In the genomic region with DNA sequence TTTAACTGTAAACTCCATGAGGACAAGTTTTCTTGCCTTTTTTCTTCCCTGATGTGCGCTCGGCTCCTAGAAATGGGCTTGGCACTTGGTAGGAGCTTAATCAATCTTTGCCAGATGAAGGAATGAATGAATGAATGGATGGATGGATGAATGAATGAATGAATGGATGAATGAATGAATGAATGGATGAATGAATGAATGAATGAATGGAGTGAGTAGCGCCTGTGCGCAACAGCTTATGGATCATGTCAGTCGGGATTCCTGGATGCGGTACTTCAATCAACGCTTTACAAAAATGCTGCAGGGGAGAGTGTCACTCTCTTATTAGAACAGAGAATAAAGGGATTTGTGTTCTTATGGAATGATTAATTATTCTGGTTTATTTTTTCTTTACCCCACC, we compare ENCODE assay signal across 7 cellular contexts.
"Had no signal": no experiment of that assay in that cellular context is flagged by ENCODE, and none has a peak within 500 bp of the region (broad histone marks: within the 10 kb centered on the region; RNA-seq: fewer than 3 reads in every experiment).

No MANE protein-coding gene starts in this region.

- FAIRE-seq: G401.6, GM12891, GM12892, GM18507, GM19239 had no signal

- DNase-seq: GDM1, GF-D8 had no signal
